In the genomic region with DNA sequence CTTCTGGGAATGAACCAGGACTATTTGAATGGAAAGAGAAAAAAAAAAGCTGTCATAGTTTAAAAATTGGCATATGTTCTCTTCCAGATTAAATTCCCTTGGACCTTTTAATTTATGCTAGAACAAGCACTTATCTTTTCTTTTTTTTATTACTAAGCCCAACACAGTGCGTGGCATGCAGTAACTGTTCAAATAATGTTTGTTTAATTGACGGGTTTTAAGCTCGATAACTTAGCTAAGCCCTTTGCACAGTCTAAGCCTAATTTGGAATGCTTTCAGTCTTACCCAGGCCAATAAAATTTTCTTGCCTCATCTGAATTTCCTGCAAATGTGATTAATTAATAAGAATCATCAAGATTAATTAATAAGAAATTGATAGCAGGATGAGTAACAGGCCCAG, we compare ENCODE assay signal across 1 cellular context.
TF ChIP-seq lines count a peak whose summit lies in the region.

No MANE protein-coding gene starts in this region.

TF ChIP-seq in GM12878, 131 proteins besides CTCF, POLR2A, EP300 and RAD21 (continued from another document):
- no peak for TF ChIP-seq ZNF622 (IDR thresholded peaks at IDR 0.05)
- no peak for TF ChIP-seq CBFB (IDR thresholded peaks at IDR 0.05; ENCODE audit: low read depth)
- TF ChIP-seq CREB1 (IDR thresholded peaks at IDR 0.05; ENCODE audit: low read depth) = no peak
- TF ChIP-seq, protein P1, sequence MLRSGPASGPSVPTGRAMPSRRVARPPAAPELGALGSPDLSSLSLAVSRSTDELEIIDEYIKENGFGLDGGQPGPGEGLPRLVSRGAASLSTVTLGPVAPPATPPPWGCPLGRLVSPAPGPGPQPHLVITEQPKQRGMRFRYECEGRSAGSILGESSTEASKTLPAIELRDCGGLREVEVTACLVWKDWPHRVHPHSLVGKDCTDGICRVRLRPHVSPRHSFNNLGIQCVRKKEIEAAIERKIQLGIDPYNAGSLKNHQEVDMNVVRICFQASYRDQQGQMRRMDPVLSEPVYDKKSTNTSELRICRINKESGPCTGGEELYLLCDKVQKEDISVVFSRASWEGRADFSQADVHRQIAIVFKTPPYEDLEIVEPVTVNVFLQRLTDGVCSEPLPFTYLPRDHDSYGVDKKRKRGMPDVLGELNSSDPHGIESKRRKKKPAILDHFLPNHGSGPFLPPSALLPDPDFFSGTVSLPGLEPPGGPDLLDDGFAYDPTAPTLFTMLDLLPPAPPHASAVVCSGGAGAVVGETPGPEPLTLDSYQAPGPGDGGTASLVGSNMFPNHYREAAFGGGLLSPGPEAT (IDR thresholded peaks at IDR 0.05; ENCODE audit: low read depth) = no peak
- TF ChIP-seq BMI1 (IDR thresholded peaks at IDR 0.05; ENCODE audit: borderline replicate concordance) = no peak
- no peak for TF ChIP-seq WRNIP1 (IDR thresholded peaks at IDR 0.05; ENCODE audit: borderline replicate concordance, low read depth, low read length)
- TF ChIP-seq MEF2B (IDR thresholded peaks at IDR 0.05; ENCODE audit: partially characterized antibody, poor library complexity, severe bottlenecking) = no peak
- no peak for TF ChIP-seq RCOR1 (conservative IDR thresholded peaks at IDR 0.05; ENCODE audit: low read depth, low read length)
- TF ChIP-seq, protein P2, sequence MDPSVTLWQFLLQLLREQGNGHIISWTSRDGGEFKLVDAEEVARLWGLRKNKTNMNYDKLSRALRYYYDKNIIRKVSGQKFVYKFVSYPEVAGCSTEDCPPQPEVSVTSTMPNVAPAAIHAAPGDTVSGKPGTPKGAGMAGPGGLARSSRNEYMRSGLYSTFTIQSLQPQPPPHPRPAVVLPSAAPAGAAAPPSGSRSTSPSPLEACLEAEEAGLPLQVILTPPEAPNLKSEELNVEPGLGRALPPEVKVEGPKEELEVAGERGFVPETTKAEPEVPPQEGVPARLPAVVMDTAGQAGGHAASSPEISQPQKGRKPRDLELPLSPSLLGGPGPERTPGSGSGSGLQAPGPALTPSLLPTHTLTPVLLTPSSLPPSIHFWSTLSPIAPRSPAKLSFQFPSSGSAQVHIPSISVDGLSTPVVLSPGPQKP (IDR thresholded peaks at IDR 0.05; ENCODE audit: low read depth, low read length) = no peak
